Comparison of ENCODE assay signal across 8 cellular contexts in the genomic region with DNA sequence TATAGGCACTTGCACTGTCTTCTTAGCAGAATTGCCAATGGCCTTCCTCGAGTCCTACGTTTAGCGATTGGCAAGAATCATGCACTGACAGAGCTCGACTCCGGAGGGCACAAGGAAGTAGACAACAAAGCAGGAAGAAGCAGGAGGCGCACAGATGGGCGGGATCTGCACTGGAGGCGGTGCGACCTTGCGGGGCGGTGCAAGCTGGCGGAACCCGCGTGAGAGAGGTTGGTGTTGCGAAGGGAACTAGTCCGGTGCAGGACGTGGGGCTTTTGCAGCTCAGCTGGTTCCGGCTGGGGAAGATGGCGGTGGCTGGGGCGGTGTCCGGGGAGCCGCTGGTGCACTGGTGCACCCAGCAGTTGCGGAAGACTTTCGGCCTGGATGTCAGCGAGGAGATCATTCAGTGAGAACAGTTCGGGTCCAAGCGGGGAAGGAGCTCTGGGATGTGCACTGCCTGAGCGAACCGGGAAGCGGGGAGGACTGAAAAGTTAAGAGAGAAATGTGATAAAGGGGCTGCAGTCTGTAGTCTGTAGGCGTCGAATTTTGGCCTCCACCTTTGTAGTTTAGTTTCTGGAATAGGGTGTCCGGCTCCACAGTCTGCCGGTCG. TPM values are rescaled to one million over a fixed set of nuclear protein-coding genes. Genes with fewer than 3 reads are reported as not detected.
DNase-seq lines count a peak whose midpoint lies in the region; ATAC-seq and TF ChIP-seq lines count a peak whose summit lies in the region.

A gene (plus strand): TSS at position 275 of the 607 bp plus-strand sequence. CDS start 28 bp downstream, at position 303.

- H3K27me3 Mint-ChIP-seq in activated B cell treated with CpG ODN at 0.5 μM for 24 hours = no peaks in the 10 kb centered on the region

- peak within 1 kb of the TSS; percentile 98 for H3K4me3 Mint-ChIP-seq in activated B cell treated with CpG ODN at 0.5 μM for 24 hours

- no peaks in the 10 kb centered on the region for H3K9me3 Mint-ChIP-seq in activated B cell treated with CpG ODN at 0.5 μM for 24 hours

- H3K27ac ChIP-seq in caudate nucleus (ENCODE audit: low read depth, low read length) = peak within 1 kb of the TSS; percentile 65

- TF ChIP-seq CTCF in activated B cell treated with CpG ODN at 0.5 μM for 24 hours (IDR thresholded peaks at IDR 0.05) = no peak

- ATAC-seq in GM18870 (IDR thresholded peaks at IDR 0.05; ENCODE audit: unreplicated experiment) = peak; percentile 92
- peak; percentile 97 for ATAC-seq in HG03135 (IDR thresholded peaks at IDR 0.05; ENCODE audit: unreplicated experiment)
- ATAC-seq in activated B cell treated with CpG ODN at 0.5 μM for 24 hours (ENCODE audit: low read depth) = peak; percentile 100

- peak; percentile 95 for DNase-seq in ACHN
- DNase-seq in NCI-H345 (lab: John Stamatoyannopoulos, UW) = peak; percentile 94
- peak; percentile 92 for DNase-seq in activated B cell treated with CpG ODN at 0.5 μM for 24 hours
- DNase-seq in caudate nucleus (lab: John Stamatoyannopoulos, UW) = peak; percentile 49 to 98 (median 89)
- peak; percentile 99 for DNase-seq in iris pigment epithelial cell (ENCODE audit: low read depth)
- peak; percentile 95 to 96 for DNase-seq in stimulated activated CD4-positive, alpha-beta T cell treated with anti-CD3 and anti-CD28 coated beads, Interleukin-12 subunit alpha, Interleukin-12 subunit beta, amount 100 ng/mL, for 24 hours (ENCODE audit: low read depth in 2 of 2)

- POLR2A ChIA-PET in activated B cell treated with CpG ODN at 0.5 μM for 24 hours (lab: Charles Lee) = interaction anchor here (0.5 to 3.0 kb wide), 22 partner anchors 8 to 1215 kb away, joined by 3 to 31 read pairs (median 5); a partner anchor contains a TSS

- CTCF ChIA-PET in activated B cell treated with CpG ODN at 0.5 μM for 24 hours (lab: Charles Lee) = interaction anchor here (0.7 to 1.5 kb wide), 5 partner anchors 11 to 266 kb away, joined by 3 to 7 read pairs (median 4); no protein-coding TSS in a partner anchor

- H3K36me3 Mint-ChIP-seq in activated B cell treated with CpG ODN at 0.5 μM for 24 hours (ENCODE audit: low read depth) = peaks cover 8% of the 10 kb centered on the region

- peaks cover 25% of the 10 kb centered on the region for H3K4me1 Mint-ChIP-seq in activated B cell treated with CpG ODN at 0.5 μM for 24 hours

- intact Hi-C loops in activated B cell treated with CpG ODN at 0.5 μM for 24 hours (cut with micrococcal nuclease) = loop anchor here (1.0 to 10.0 kb wide), 4 partner anchors 31 to 917 kb away; a partner anchor contains a TSS

- in situ Hi-C loops in ACHN (cut with HindIII; ENCODE audit: low pct_ligation_motif_present, low pct_unique_long_range_greater_than_20kb, low sequenced_read_pairs) = no loop called here

- H3K27ac Mint-ChIP-seq in activated B cell treated with CpG ODN at 0.5 μM for 24 hours = peak within 1 kb of the TSS; percentile 94

RNA-seq across cellular contexts. Expression of the gene that starts here (rescaled TPM):
- total RNA-seq in activated B cell treated with CpG ODN at 0.5 μM for 24 hours = 26.3 and 35.0 TPM in 2 replicates

Comparison
In these comparisons a context has a peak if more than half of its experiments do, and no peak if none do; other contexts are left out.
1. Peak in every context shown above with its lines: DNase-seq, ATAC-seq and H3K27ac ChIP-seq.